ENCODE assay signal across 2 cellular contexts in genomic region chr3:107117156-107117555, GRCh38.
TF ChIP-seq lines count a peak whose summit lies in the region.

No MANE protein-coding gene starts in this region.

TF ChIP-seq in IMR-90, 13 proteins besides CTCF, POLR2A, EP300 and RAD21:
- TF ChIP-seq, protein P1, sequence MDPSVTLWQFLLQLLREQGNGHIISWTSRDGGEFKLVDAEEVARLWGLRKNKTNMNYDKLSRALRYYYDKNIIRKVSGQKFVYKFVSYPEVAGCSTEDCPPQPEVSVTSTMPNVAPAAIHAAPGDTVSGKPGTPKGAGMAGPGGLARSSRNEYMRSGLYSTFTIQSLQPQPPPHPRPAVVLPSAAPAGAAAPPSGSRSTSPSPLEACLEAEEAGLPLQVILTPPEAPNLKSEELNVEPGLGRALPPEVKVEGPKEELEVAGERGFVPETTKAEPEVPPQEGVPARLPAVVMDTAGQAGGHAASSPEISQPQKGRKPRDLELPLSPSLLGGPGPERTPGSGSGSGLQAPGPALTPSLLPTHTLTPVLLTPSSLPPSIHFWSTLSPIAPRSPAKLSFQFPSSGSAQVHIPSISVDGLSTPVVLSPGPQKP (IDR thresholded peaks at IDR 0.05; ENCODE audit: borderline replicate concordance, low read depth, low read length), result no peak
- TF ChIP-seq MAFK (IDR thresholded peaks at IDR 0.05; ENCODE audit: low read depth, low read length) (peak; percentile 67), BHLHE40 (IDR thresholded peaks at IDR 0.05; ENCODE audit: low read depth, low read length) (no peak), RFX5 (IDR thresholded peaks at IDR 0.05; ENCODE audit: low read depth, low read length) (no peak)

TF ChIP-seq in K562, 482 proteins besides CTCF, POLR2A, EP300 and RAD21:
- TF ChIP-seq POLR3A (IDR thresholded peaks at IDR 0.05; ENCODE audit: borderline replicate concordance, extremely low read depth, insufficient read depth, insufficient read length), result no peak
- TF ChIP-seq ZNF316 (IDR thresholded peaks at IDR 0.05), result peak; percentile 30; the same call in 1 of the 2 replicates
TF ChIP-seq in K562: peak in this region for 1.
